Comparison of ENCODE assay signal across 1 cellular context in the genomic region with DNA sequence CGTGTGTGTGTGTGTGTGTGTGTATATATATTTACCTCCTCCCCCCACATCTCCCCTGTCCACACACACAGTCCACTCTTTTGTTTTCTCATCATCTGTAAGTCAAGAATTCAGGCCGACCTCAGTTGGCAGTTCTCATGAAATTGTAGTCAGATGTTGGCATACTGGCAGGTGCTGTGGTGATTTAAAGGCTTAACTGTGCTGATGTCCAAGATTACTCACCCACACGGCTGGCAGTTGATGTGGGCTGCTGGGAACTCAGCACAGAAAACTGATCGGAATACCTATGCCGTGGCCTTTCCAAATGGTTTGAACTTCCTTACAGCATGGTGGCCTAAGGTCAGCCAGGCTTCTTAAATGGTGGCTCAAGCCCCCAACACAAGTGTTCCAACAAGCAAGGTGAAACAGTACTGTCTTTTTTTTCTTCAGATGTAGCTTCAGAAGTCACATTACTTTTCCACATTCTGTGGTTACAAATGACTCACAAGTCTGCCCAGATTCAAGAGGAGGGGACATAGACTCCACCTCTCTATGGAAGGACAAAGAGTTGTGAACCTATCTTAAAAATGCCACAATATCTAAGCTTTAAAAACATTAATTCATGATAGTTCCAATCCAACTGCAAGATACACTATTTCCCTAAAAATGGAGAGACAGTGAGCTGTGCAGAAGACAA.
TF ChIP-seq lines count a peak whose summit lies in the region.

No MANE protein-coding gene starts in this region.

TF ChIP-seq in SK-N-SH, 30 proteins besides CTCF, POLR2A, EP300 and RAD21 (continued from another document):
- TF ChIP-seq, protein P1, sequence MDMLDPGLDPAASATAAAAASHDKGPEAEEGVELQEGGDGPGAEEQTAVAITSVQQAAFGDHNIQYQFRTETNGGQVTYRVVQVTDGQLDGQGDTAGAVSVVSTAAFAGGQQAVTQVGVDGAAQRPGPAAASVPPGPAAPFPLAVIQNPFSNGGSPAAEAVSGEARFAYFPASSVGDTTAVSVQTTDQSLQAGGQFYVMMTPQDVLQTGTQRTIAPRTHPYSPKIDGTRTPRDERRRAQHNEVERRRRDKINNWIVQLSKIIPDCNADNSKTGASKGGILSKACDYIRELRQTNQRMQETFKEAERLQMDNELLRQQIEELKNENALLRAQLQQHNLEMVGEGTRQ (IDR thresholded peaks at IDR 0.05; ENCODE audit: borderline replicate concordance, low read depth, low read length), result no peak
- TF ChIP-seq, protein P2, sequence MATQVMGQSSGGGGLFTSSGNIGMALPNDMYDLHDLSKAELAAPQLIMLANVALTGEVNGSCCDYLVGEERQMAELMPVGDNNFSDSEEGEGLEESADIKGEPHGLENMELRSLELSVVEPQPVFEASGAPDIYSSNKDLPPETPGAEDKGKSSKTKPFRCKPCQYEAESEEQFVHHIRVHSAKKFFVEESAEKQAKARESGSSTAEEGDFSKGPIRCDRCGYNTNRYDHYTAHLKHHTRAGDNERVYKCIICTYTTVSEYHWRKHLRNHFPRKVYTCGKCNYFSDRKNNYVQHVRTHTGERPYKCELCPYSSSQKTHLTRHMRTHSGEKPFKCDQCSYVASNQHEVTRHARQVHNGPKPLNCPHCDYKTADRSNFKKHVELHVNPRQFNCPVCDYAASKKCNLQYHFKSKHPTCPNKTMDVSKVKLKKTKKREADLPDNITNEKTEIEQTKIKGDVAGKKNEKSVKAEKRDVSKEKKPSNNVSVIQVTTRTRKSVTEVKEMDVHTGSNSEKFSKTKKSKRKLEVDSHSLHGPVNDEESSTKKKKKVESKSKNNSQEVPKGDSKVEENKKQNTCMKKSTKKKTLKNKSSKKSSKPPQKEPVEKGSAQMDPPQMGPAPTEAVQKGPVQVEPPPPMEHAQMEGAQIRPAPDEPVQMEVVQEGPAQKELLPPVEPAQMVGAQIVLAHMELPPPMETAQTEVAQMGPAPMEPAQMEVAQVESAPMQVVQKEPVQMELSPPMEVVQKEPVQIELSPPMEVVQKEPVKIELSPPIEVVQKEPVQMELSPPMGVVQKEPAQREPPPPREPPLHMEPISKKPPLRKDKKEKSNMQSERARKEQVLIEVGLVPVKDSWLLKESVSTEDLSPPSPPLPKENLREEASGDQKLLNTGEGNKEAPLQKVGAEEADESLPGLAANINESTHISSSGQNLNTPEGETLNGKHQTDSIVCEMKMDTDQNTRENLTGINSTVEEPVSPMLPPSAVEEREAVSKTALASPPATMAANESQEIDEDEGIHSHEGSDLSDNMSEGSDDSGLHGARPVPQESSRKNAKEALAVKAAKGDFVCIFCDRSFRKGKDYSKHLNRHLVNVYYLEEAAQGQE (IDR thresholded peaks at IDR 0.05; ENCODE audit: low read depth, low read length), result no peak
- TF ChIP-seq GATA2 (CRISPR knock-in tag; IDR thresholded peaks at IDR 0.05), result no peak
